In the genomic region with DNA sequence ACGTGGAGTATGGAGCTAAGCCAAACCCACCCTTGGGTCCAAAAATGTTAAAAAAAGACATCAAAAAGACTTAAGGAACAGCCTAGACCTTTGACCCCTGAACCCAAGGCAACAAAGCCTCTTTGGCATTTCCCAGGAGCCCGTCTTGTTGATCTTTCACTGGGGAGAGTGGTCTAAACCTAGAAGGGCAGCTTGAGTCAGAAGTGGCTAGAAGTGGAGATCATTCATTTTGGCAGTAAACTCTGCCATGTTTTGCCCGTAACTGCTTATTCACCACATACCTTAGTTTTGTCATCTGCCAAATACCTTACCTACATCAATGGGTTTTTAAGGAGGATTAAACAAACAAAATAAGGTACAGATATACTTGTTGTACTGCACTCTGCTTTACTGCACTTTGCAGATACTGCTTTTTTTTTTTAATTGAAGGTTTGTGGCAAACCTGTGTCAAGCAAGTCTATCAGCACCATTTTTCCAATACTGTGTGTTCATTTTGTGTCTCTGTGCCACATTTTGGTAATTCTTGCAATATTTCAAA, we compare ENCODE assay signal across 31 cellular contexts. TPM values are rescaled to one million over a fixed set of nuclear protein-coding genes. Genes with fewer than 3 reads are reported as not detected.
A peak's percentile ranks its signal among the peaks of the same experiment; 100 is the strongest.
DNase-seq lines count a peak whose midpoint lies in the region; ATAC-seq, FAIRE-seq and TF ChIP-seq lines count a peak whose summit lies in the region.
"Had no signal": no experiment of that assay in that cellular context is flagged by ENCODE, and none has a peak within 500 bp of the region (broad histone marks: within the 10 kb centered on the region; RNA-seq: fewer than 3 reads in every experiment).

No MANE protein-coding gene starts in this region.

- H3K4me1 Mint-ChIP-seq in Calu3 (ENCODE audit: low read depth, unreplicated experiment) (peaks cover 69% of the 10 kb centered on the region), astrocyte (ENCODE audit: low read depth, unreplicated experiment) (peaks cover 10% of the 10 kb centered on the region)
- no peaks in the 10 kb centered on the region for H3K4me1 Mint-ChIP-seq in activated T-helper 1 cell treated with anti-CD3 and anti-CD28 coated beads, Interleukin-12 subunit alpha, Interleukin-12 subunit beta, Interleukin-2, Interleukin-4 antibody, amounts not matched to agents 30 ng/mL and 10 ng/mL and 1 ng/mL, durations not matched to agents 14 hours and 24 hours and 36 hours (ENCODE audit: low read depth)
- H3K4me1 Mint-ChIP-seq: CD8-positive, alpha-beta memory T cell had no signal

- no peak for TF ChIP-seq POLR2A in stomach (IDR thresholded peaks at IDR 0.05)

- H3K4me3 Mint-ChIP-seq in Calu3 (ENCODE audit: low read depth, unreplicated experiment) (no peak overlapping the region), astrocyte (ENCODE audit: unreplicated experiment) (no peak overlapping the region)
- H3K4me3 Mint-ChIP-seq in activated T-helper 1 cell treated with anti-CD3 and anti-CD28 coated beads, Interleukin-12 subunit alpha, Interleukin-12 subunit beta, Interleukin-2, Interleukin-4 antibody, amounts not matched to agents 30 ng/mL and 10 ng/mL and 1 ng/mL, durations not matched to agents 14 hours and 24 hours and 36 hours, result no peak overlapping the region
- H3K4me3 Mint-ChIP-seq: CD14-positive monocyte; CD8-positive, alpha-beta memory T cell had no signal

- no peaks in the 10 kb centered on the region for H3K79me2 ChIP-seq in astrocyte (ENCODE audit: insufficient read depth, low read length)

- H3K27ac ChIP-seq in astrocyte (ENCODE audit: low read depth, low read length) (no peak overlapping the region), left lung (peak overlapping the region; percentile 14 to 22), stomach (peak overlapping the region in 4 of 5 donors; percentile 76 to 88 (median 84))
- H3K27ac ChIP-seq: RWPE1, SK-N-MC had no signal

- H3K4me3 ChIP-seq in astrocyte (ENCODE audit: insufficient read depth, low read depth, low read length) (no peak overlapping the region), left lung (no peak overlapping the region), stomach (no peak overlapping the region)
- H3K4me3 ChIP-seq: SK-N-MC had no signal

- in situ Hi-C loops in KBM-7 (cut with MboI; ENCODE audit: low pct_unique_long_range_greater_than_20kb, low sequenced_read_pairs), result no loop called here

- peaks cover 4% of the 10 kb centered on the region for H3K9me3 Mint-ChIP-seq in Calu3 (ENCODE audit: low read depth, unreplicated experiment)
- H3K9me3 Mint-ChIP-seq in astrocyte (ENCODE audit: unreplicated experiment), result peaks cover 7% of the 10 kb centered on the region
- H3K9me3 Mint-ChIP-seq in activated T-helper 1 cell treated with anti-CD3 and anti-CD28 coated beads, Interleukin-12 subunit alpha, Interleukin-12 subunit beta, Interleukin-2, Interleukin-4 antibody, amounts not matched to agents 30 ng/mL and 10 ng/mL and 1 ng/mL, durations not matched to agents 14 hours and 24 hours and 36 hours, result no peaks in the 10 kb centered on the region
- H3K9me3 Mint-ChIP-seq: CD14-positive monocyte; CD8-positive, alpha-beta memory T cell had no signal

- peaks cover 5% of the 10 kb centered on the region for H3K27me3 ChIP-seq in astrocyte (ENCODE audit: insufficient read depth, low read length)
- H3K27me3 ChIP-seq in left lung, result no peaks in the 10 kb centered on the region
- H3K27me3 ChIP-seq in stomach, result no peaks in the 10 kb centered on the region

- intact Hi-C loops in Calu3 (cut with micrococcal nuclease; ENCODE audit: unreplicated experiment) (no loop called here), left lung (cut with DNase I) (loop anchor here in 1 of 2 donors (5.0 kb wide), 1 partner anchor 77 kb away; no protein-coding TSS in a partner anchor), stomach (cut with DNase I; ENCODE audit: low total_unique reads) (no loop called here)
- intact Hi-C loops in activated T-helper 1 cell treated with anti-CD3 and anti-CD28 coated beads, Interleukin-12 subunit alpha, Interleukin-12 subunit beta, Interleukin-2, Interleukin-4 antibody, amounts not matched to agents 30 ng/mL and 10 ng/mL and 1 ng/mL, durations not matched to agents 14 hours and 24 hours and 36 hours (cut with micrococcal nuclease), result no loop called here

- no peak overlapping the region for H3K4me2 ChIP-seq in astrocyte (ENCODE audit: low read length)

- H4K20me1 ChIP-seq in astrocyte (ENCODE audit: insufficient read depth, low read length), result no peaks in the 10 kb centered on the region

- H3K36me3 ChIP-seq in astrocyte (ENCODE audit: insufficient read depth, low read length) (no peaks in the 10 kb centered on the region), left lung (no peaks in the 10 kb centered on the region), stomach (no peaks in the 10 kb centered on the region)
- H3K36me3 ChIP-seq: BE2C had no signal

- peak; percentile 55 for ATAC-seq in left lung
- ATAC-seq: Panc1 had no signal

- no peak overlapping the region for H2AFZ ChIP-seq in astrocyte (ENCODE audit: low read depth, low read length)

- TF ChIP-seq EP300 in stomach (IDR thresholded peaks at IDR 0.05), result no peak

- no TSS peak for BruUV-seq in Calu3 (replicated peaks; lab: Mats Ljungman, UMichigan)

- DNase-seq in Calu3 (no peak), astrocyte (ENCODE audit: low read depth) (peak; percentile 31), left lung (no peak), stomach (no peak), KBM-7 (no peak), SW480 (ENCODE audit: low spot score) (no peak)
- no peak for DNase-seq in activated T-helper 1 cell treated with anti-CD3 and anti-CD28 coated beads, Interleukin-12 subunit alpha, Interleukin-12 subunit beta, Interleukin-2, Interleukin-4 antibody, amounts not matched to agents 30 ng/mL and 10 ng/mL and 1 ng/mL, durations not matched to agents 14 hours and 24 hours and 36 hours (ENCODE audit: low spot score)
- DNase-seq in effector CD4-positive, alpha-beta T cell, result no peak
- DNase-seq: 8988T; ACHN; BE2C; CD8-positive, alpha-beta memory T cell; DMS79 treated with DMSO at 0.1 percent for 48 hours; GF-D8; GOT3; KG1; NCI-H1048; NCI-H1417 treated with DMSO at 0.1 percent for 48 hours; NCI-H1694 treated with DMSO at 0.1 percent for 48 hours; NCI-H2081; NCI-H2171; NCI-H226; NCI-H510A; NCI-H69; SHP77 treated with DMSO at 0.1 percent for 48 hours had no signal

- no peaks in the 10 kb centered on the region for H3K9me3 ChIP-seq in astrocyte (ENCODE audit: insufficient read depth, low read depth, low read length)
- H3K9me3 ChIP-seq in left lung, result no peaks in the 10 kb centered on the region
- no peaks in the 10 kb centered on the region for H3K9me3 ChIP-seq in stomach
- H3K9me3 ChIP-seq: BE2C had no signal

- H3K27ac Mint-ChIP-seq in Calu3 (ENCODE audit: unreplicated experiment) (peak overlapping the region; percentile 45), astrocyte (ENCODE audit: unreplicated experiment) (no peak overlapping the region)
- H3K27ac Mint-ChIP-seq in activated T-helper 1 cell treated with anti-CD3 and anti-CD28 coated beads, Interleukin-12 subunit alpha, Interleukin-12 subunit beta, Interleukin-2, Interleukin-4 antibody, amounts not matched to agents 30 ng/mL and 10 ng/mL and 1 ng/mL, durations not matched to agents 14 hours and 24 hours and 36 hours, result no peak overlapping the region
- H3K27ac Mint-ChIP-seq: CD14-positive monocyte; CD8-positive, alpha-beta memory T cell had no signal

- H3K36me3 Mint-ChIP-seq in Calu3 (ENCODE audit: insufficient read depth, unreplicated experiment), result peaks cover 38% of the 10 kb centered on the region
- H3K36me3 Mint-ChIP-seq in astrocyte (ENCODE audit: low read depth, unreplicated experiment), result no peaks in the 10 kb centered on the region
- H3K36me3 Mint-ChIP-seq in activated T-helper 1 cell treated with anti-CD3 and anti-CD28 coated beads, Interleukin-12 subunit alpha, Interleukin-12 subunit beta, Interleukin-2, Interleukin-4 antibody, amounts not matched to agents 30 ng/mL and 10 ng/mL and 1 ng/mL, durations not matched to agents 14 hours and 24 hours and 36 hours (ENCODE audit: low read depth), result no peaks in the 10 kb centered on the region
- H3K36me3 Mint-ChIP-seq: CD14-positive monocyte; CD8-positive, alpha-beta memory T cell had no signal

- TF ChIP-seq CTCF in Calu3 (IDR thresholded peaks at IDR 0.05; ENCODE audit: unreplicated experiment), result no peak
- TF ChIP-seq CTCF in astrocyte (IDR thresholded peaks at IDR 0.05; ENCODE audit: insufficient read depth, low read depth, low read length), result no peak
- TF ChIP-seq CTCF in left lung (IDR thresholded peaks at IDR 0.05), result no peak
- no peak for TF ChIP-seq CTCF in stomach (IDR thresholded peaks at IDR 0.05)

- FAIRE-seq in astrocyte (lab: Jason Lieb, UNC), result no peak
- FAIRE-seq: GM12891, HTR-8/SVneo had no signal

- CTCF ChIA-PET in Calu3 (lab: Charles Lee), result no interaction called here

- 54 to 66% (median 60%) methylated on average over 3 of the region's 3 CpGs for WGBS in stomach, 5 donors

- H3K27me3 Mint-ChIP-seq in Calu3 (ENCODE audit: unreplicated experiment) (no peaks in the 10 kb centered on the region), astrocyte (ENCODE audit: low read depth, unreplicated experiment) (peaks cover 18% of the 10 kb centered on the region)
- H3K27me3 Mint-ChIP-seq in activated T-helper 1 cell treated with anti-CD3 and anti-CD28 coated beads, Interleukin-12 subunit alpha, Interleukin-12 subunit beta, Interleukin-2, Interleukin-4 antibody, amounts not matched to agents 30 ng/mL and 10 ng/mL and 1 ng/mL, durations not matched to agents 14 hours and 24 hours and 36 hours (ENCODE audit: insufficient read depth), result peaks cover 41% of the 10 kb centered on the region

- H3K9ac ChIP-seq in astrocyte (ENCODE audit: low read length), result no peak overlapping the region

- H3K4me1 ChIP-seq in astrocyte (ENCODE audit: insufficient read depth, low read length), result peaks cover 14% of the 10 kb centered on the region
- peaks cover 0 to 12% of the 10 kb centered on the region in 2 donors for H3K4me1 ChIP-seq in left lung
- H3K4me1 ChIP-seq in stomach, result peaks cover 5 to 28% (median 19%) of the 10 kb centered on the region in 4 donors
- H3K4me1 ChIP-seq: BE2C had no signal

RNA-seq across cellular contexts. Expression of a gene that starts 1.7 kb away (rescaled TPM):
- total RNA-seq in Calu3 (2022), result 425 and 457 TPM in 2 replicates
- total RNA-seq in astrocyte, result not detected in 2 replicates
- total RNA-seq in left lung, result 100 to 1,000 TPM; 191 to 624 TPM
- 100 to 1,000 TPM in 3 of 5 donors, 10 to 100 TPM in 1, 1 to 10 TPM in 1; 6.7 to 966 (median 142) TPM for total RNA-seq in stomach
- polyA plus RNA-seq in stomach, result 100 to 1,000 TPM in 2 of 3 donors, 10 to 100 TPM in 1; 40.2 to 361 (median 133) TPM
- not detected in 2 replicates for total RNA-seq in activated T-helper 1 cell treated with anti-CD3 and anti-CD28 coated beads, Interleukin-12 subunit alpha, Interleukin-12 subunit beta, Interleukin-2, Interleukin-4 antibody, amounts not matched to agents 30 ng/mL and 10 ng/mL and 1 ng/mL, durations not matched to agents 14 hours and 24 hours and 36 hours
- total RNA-seq: CD8-positive, alpha-beta memory T cell had no signal
- polyA plus RNA-seq: CD14-positive monocyte; CD8-positive, alpha-beta memory T cell had no signal

RNA-seq across cellular contexts. Expression of a gene that starts 22.2 kb away (rescaled TPM):
- total RNA-seq in Calu3 (2022) (1.1 and 1.3 TPM in 2 replicates), astrocyte (6.6 and 8.1 TPM in 2 replicates), left lung (10 to 100 TPM; 13.4 to 14.2 TPM), stomach (10 to 100 TPM in 1 of 5 donors, 1 to 10 TPM in 2, under 1 TPM in 1, not detected in 1; 0.89 to 14.0 (median 4.6) TPM)
- 1 to 10 TPM; 3.4 to 8.2 (median 6.2) TPM for polyA plus RNA-seq in stomach
- total RNA-seq in activated T-helper 1 cell treated with anti-CD3 and anti-CD28 coated beads, Interleukin-12 subunit alpha, Interleukin-12 subunit beta, Interleukin-2, Interleukin-4 antibody, amounts not matched to agents 30 ng/mL and 10 ng/mL and 1 ng/mL, durations not matched to agents 14 hours and 24 hours and 36 hours, result not detected in 2 replicates
- polyA plus RNA-seq: CD8-positive, alpha-beta memory T cell had no signal

RNA-seq across cellular contexts. Expression of a gene that starts 27.6 kb away (rescaled TPM):
- total RNA-seq in Calu3 (2022), result 75.1 and 88.9 TPM in 2 replicates
- total RNA-seq in astrocyte, result not detected in 2 replicates
- total RNA-seq in left lung, result 1 to 10 TPM; 1.1 to 2.4 TPM
- total RNA-seq in stomach, result 1 to 10 TPM in 1 of 5 donors, under 1 TPM in 2, not detected in 2; 0.87 to 3.1 (median 0.89) TPM
- 10 to 100 TPM in 1 of 3 donors, 1 to 10 TPM in 1, under 1 TPM in 1; 0.83 to 10.5 (median 2.4) TPM for polyA plus RNA-seq in stomach
- total RNA-seq in activated T-helper 1 cell treated with anti-CD3 and anti-CD28 coated beads, Interleukin-12 subunit alpha, Interleukin-12 subunit beta, Interleukin-2, Interleukin-4 antibody, amounts not matched to agents 30 ng/mL and 10 ng/mL and 1 ng/mL, durations not matched to agents 14 hours and 24 hours and 36 hours, result not detected in 2 replicates
- total RNA-seq: CD8-positive, alpha-beta memory T cell had no signal
- polyA plus RNA-seq: CD14-positive monocyte; CD8-positive, alpha-beta memory T cell had no signal

Comparison
In these comparisons a context has a peak if more than half of its experiments do, and no peak if none do; other contexts are left out.
1. RNA of a gene that starts 27.6 kb away (total RNA-seq): 75.1 to 88.9 TPM in Calu3; 1.1 to 2.4 TPM in left lung, 0.87 to 3.1 TPM in stomach, not detected in astrocyte and not detected in activated T-helper 1 cell treated with anti-CD3 and anti-CD28 coated beads, Interleukin-12 subunit alpha, Interleukin-12 subunit beta, Interleukin-2, Interleukin-4 antibody, amounts not matched to agents 30 ng/mL and 10 ng/mL and 1 ng/mL, durations not matched to agents 14 hours and 24 hours and 36 hours; every median in the first group is over 10 times any median in the second.